1 cellular context compared by ENCODE assay signal in genomic region chr12:3272958-3273357, GRCh38.
TF ChIP-seq lines count a peak whose summit lies in the region.

No MANE protein-coding gene starts in this region.

TF ChIP-seq in HCT116, 20 proteins besides CTCF, POLR2A, EP300 and RAD21 (continued from another document):
- TF ChIP-seq, protein P1, sequence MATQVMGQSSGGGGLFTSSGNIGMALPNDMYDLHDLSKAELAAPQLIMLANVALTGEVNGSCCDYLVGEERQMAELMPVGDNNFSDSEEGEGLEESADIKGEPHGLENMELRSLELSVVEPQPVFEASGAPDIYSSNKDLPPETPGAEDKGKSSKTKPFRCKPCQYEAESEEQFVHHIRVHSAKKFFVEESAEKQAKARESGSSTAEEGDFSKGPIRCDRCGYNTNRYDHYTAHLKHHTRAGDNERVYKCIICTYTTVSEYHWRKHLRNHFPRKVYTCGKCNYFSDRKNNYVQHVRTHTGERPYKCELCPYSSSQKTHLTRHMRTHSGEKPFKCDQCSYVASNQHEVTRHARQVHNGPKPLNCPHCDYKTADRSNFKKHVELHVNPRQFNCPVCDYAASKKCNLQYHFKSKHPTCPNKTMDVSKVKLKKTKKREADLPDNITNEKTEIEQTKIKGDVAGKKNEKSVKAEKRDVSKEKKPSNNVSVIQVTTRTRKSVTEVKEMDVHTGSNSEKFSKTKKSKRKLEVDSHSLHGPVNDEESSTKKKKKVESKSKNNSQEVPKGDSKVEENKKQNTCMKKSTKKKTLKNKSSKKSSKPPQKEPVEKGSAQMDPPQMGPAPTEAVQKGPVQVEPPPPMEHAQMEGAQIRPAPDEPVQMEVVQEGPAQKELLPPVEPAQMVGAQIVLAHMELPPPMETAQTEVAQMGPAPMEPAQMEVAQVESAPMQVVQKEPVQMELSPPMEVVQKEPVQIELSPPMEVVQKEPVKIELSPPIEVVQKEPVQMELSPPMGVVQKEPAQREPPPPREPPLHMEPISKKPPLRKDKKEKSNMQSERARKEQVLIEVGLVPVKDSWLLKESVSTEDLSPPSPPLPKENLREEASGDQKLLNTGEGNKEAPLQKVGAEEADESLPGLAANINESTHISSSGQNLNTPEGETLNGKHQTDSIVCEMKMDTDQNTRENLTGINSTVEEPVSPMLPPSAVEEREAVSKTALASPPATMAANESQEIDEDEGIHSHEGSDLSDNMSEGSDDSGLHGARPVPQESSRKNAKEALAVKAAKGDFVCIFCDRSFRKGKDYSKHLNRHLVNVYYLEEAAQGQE (IDR thresholded peaks at IDR 0.05; ENCODE audit: low read depth): no peak
- TF ChIP-seq FOSL1 (IDR thresholded peaks at IDR 0.05; ENCODE audit: low read depth) (no peak), EZH2phosphoT487 (IDR thresholded peaks at IDR 0.05; ENCODE audit: borderline replicate concordance) (no peak), EZH2 (IDR thresholded peaks at IDR 0.05) (no peak)
